In genomic region chr10:60172363-60172990, GRCh38 we compare ENCODE assay signal across 22 cellular contexts.
DNase-seq lines count a peak whose midpoint lies in the region; ATAC-seq and TF ChIP-seq lines count a peak whose summit lies in the region.
"Had no signal": no experiment of that assay in that cellular context is flagged by ENCODE, and none has a peak within 500 bp of the region (broad histone marks: within the 10 kb centered on the region; RNA-seq: fewer than 3 reads in every experiment).

No MANE protein-coding gene starts in this region.

- ATAC-seq in GM19324 (IDR thresholded peaks at IDR 0.05; ENCODE audit: low FRiP score, unreplicated experiment), result no peak
- ATAC-seq: gastrocnemius medialis, left ventricle myocardium superior, Panc1 had no signal

- H3K27ac ChIP-seq in 22Rv1 (peak overlapping the region; percentile 68), coronary artery (no peak overlapping the region)
- H3K27ac ChIP-seq: gastrocnemius medialis, spleen had no signal

- DNase-seq in NCI-H1048 (lab: John Stamatoyannopoulos, UW) (peak; percentile 17), SK-MEL-5 (ENCODE audit: low read depth, low spot score) (peak; percentile 82), medulla oblongata (ENCODE audit: extremely low spot score) (peak; percentile 66), NCI-H1092 (lab: John Stamatoyannopoulos, UW) (no peak), coronary artery (ENCODE audit: low spot score) (no peak), retina (no peak)
- DNase-seq: activated CD4-positive, alpha-beta T cell treated with anti-CD3 and anti-CD28 coated beads, Interleukin-2, amount 10 ng/mL, durations not matched to agents 7 days and 5 days; activated naive CD4-positive, alpha-beta T cell treated with Interleukin-2 at 50 U/mL for 16 hours; CD4-positive, alpha-beta T cell; cortex of kidney; gastrocnemius medialis; left ventricle myocardium superior; MG63; naive B cell; NCI-H187; NCI-H82; posterior cingulate gyrus; spleen had no signal

- in situ Hi-C loops in SK-MEL-5 (cut with HindIII; ENCODE audit: low pct_unique_long_range_greater_than_20kb, low sequenced_read_pairs), result no loop called here

- H3K4me3 ChIP-seq in coronary artery, result no peak overlapping the region
- H3K4me3 ChIP-seq: gastrocnemius medialis, MG63, spleen, thyroid gland had no signal

- TF ChIP-seq CTCF in 22Rv1 (IDR thresholded peaks at IDR 0.05), result no peak
- TF ChIP-seq CTCF in coronary artery (IDR thresholded peaks at IDR 0.05), result no peak

Comparison
In these comparisons a context has a peak if more than half of its experiments do, and no peak if none do; other contexts are left out.
1. DNase-seq: peak in NCI-H1048 (single experiment), SK-MEL-5 (single experiment) and medulla oblongata (single experiment); none in NCI-H1092 (single experiment), coronary artery (single experiment) and retina (single experiment).